Comparison of ENCODE assay signal across 8 cellular contexts in genomic region chr11:75351541-75352416, GRCh38. TPM values are rescaled to one million over a fixed set of nuclear protein-coding genes. Genes with fewer than 3 reads are reported as not detected.
DNase-seq lines count a peak whose midpoint lies in the region; ATAC-seq and TF ChIP-seq lines count a peak whose summit lies in the region.

Gene ARRB1 (minus strand): TSS chr11:75351661. CDS start chr11:75351607, 54 bp downstream.

- POLR2A ChIA-PET in WTC11 (lab: Charles Lee): interaction anchor here (0.9 kb wide), 2 partner anchors 17 to 72 kb away, joined by 4 read pairs; no protein-coding TSS in a partner anchor

- CTCF ChIA-PET in WTC11 (lab: Charles Lee): interaction anchor here (0.7 to 6.9 kb wide), 16 partner anchors 9 to 246 kb away, joined by 3 to 34 read pairs (median 4); no protein-coding TSS in a partner anchor

- peak within 1 kb of the TSS; percentile 95 for H3K27ac Mint-ChIP-seq in WTC11

- no peaks in the 10 kb centered on the region for H3K9me3 Mint-ChIP-seq in WTC11

- peak within 1 kb of the TSS; percentile 53 for H3K4me3 ChIP-seq in kidney epithelial cell (ENCODE audit: low read depth, low read length)

- TF ChIP-seq CTCF in WTC11 (IDR thresholded peaks at IDR 0.05): no peak
- TF ChIP-seq CTCF in kidney epithelial cell (IDR thresholded peaks at IDR 0.05; ENCODE audit: insufficient read depth, low read length, poor library complexity, severe bottlenecking): no peak

- DNase-seq in D341Med (ENCODE audit: low spot score): peak; percentile 85
- DNase-seq in KBM-7: peak; percentile 92
- peak; percentile 66 for DNase-seq in WTC11 (ENCODE audit: low spot score)
- DNase-seq in central memory CD4-positive, alpha-beta T cell: peak; percentile 67
- no peak for DNase-seq in kidney epithelial cell (ENCODE audit: low read depth)
- peak in 2 of 3 donors; percentile 38 to 42 for DNase-seq in stimulated activated CD4-positive, alpha-beta T cell treated with anti-CD3 and anti-CD28 coated beads, Interleukin-12 subunit alpha, Interleukin-12 subunit beta, amount 100 ng/mL, for 48 hours (ENCODE audit: low read depth in 2 of 3, low spot score in 1 of 3)
- DNase-seq in middle frontal gyrus (ENCODE audit: extremely low spot score, low spot score): no peak

- peak within 1 kb of the TSS; percentile 80 for H3K4me3 Mint-ChIP-seq in WTC11

- peaks cover 60% of the 10 kb centered on the region for H3K4me1 Mint-ChIP-seq in WTC11

- H3K36me3 Mint-ChIP-seq in WTC11: peaks cover 5% of the 10 kb centered on the region; the same call in 1 of the 2 replicates

- H3K27me3 ChIP-seq in kidney epithelial cell (ENCODE audit: control insufficient read depth, insufficient read depth, low read length): no peaks in the 10 kb centered on the region

- no peaks in the 10 kb centered on the region for H3K36me3 ChIP-seq in kidney epithelial cell (ENCODE audit: control insufficient read depth, insufficient read depth, low read length)

- ATAC-seq in WTC11 (peak; percentile 73), GM19035 (IDR thresholded peaks at IDR 0.05; ENCODE audit: unreplicated experiment) (no peak)

- peaks cover 8% of the 10 kb centered on the region for H3K27me3 Mint-ChIP-seq in WTC11 (ENCODE audit: low read depth)

- in situ Hi-C loops in KBM-7 (cut with MboI; ENCODE audit: low pct_unique_long_range_greater_than_20kb, low sequenced_read_pairs): no loop called here

TF ChIP-seq in WTC11, 78 proteins besides CTCF, POLR2A, EP300 and RAD21 (continues in another document):
- TF ChIP-seq FOXP4 (CRISPR knock-in tag; IDR thresholded peaks at IDR 0.05): peak; percentile 7; the same call in 1 of the 2 replicates
- TF ChIP-seq PRDM15 (CRISPR knock-in tag; IDR thresholded peaks at IDR 0.05): peak; percentile 58; the same call in 1 of the 2 replicates
- TF ChIP-seq ESRRA (CRISPR knock-in tag; IDR thresholded peaks at IDR 0.05; ENCODE audit: borderline replicate concordance): no peak
- no peak for TF ChIP-seq CREM (CRISPR knock-in tag; IDR thresholded peaks at IDR 0.05)
- no peak for TF ChIP-seq ATF3 (CRISPR knock-in tag; conservative IDR thresholded peaks at IDR 0.05)
- no peak for TF ChIP-seq MLX (CRISPR knock-in tag; IDR thresholded peaks at IDR 0.05)
- no peak for TF ChIP-seq USF2 (CRISPR knock-in tag; IDR thresholded peaks at IDR 0.05)
- no peak for TF ChIP-seq CREB1 (CRISPR knock-in tag; IDR thresholded peaks at IDR 0.05)
- TF ChIP-seq TEAD4 (CRISPR knock-in tag; IDR thresholded peaks at IDR 0.05): no peak
- TF ChIP-seq ETV6 (CRISPR knock-in tag; IDR thresholded peaks at IDR 0.05): 0 out of 2 replicates have a peak, but pooled peaks have one; percentile 61
- TF ChIP-seq SP1 (CRISPR knock-in tag; conservative IDR thresholded peaks at IDR 0.05): no peak; the same call in 1 of the 2 replicates
- no peak for TF ChIP-seq IRF2 (CRISPR knock-in tag; IDR thresholded peaks at IDR 0.05; ENCODE audit: borderline replicate concordance, low read depth)
- TF ChIP-seq SMAD4 (CRISPR knock-in tag; IDR thresholded peaks at IDR 0.05): no peak
- no peak for TF ChIP-seq E2F4 (CRISPR knock-in tag; IDR thresholded peaks at IDR 0.05; ENCODE audit: borderline replicate concordance, low read depth)
- TF ChIP-seq SOX15 (CRISPR knock-in tag; IDR thresholded peaks at IDR 0.05): no peak
- no peak for TF ChIP-seq FOXJ3 (CRISPR knock-in tag; IDR thresholded peaks at IDR 0.05; ENCODE audit: borderline replicate concordance)
- TF ChIP-seq JAZF1 (CRISPR knock-in tag; IDR thresholded peaks at IDR 0.05): no peak
- peak; percentile 67 for TF ChIP-seq FOXP1 (CRISPR knock-in tag; IDR thresholded peaks at IDR 0.05; ENCODE audit: borderline replicate concordance)
- TF ChIP-seq NFYB (CRISPR knock-in tag; conservative IDR thresholded peaks at IDR 0.05; ENCODE audit: low read depth): no peak
- no peak for TF ChIP-seq ZBTB21 (CRISPR knock-in tag; IDR thresholded peaks at IDR 0.05; ENCODE audit: borderline replicate concordance)
- no peak for TF ChIP-seq TP53 (CRISPR knock-in tag; IDR thresholded peaks at IDR 0.05)
- TF ChIP-seq E2F5 (CRISPR knock-in tag; IDR thresholded peaks at IDR 0.05): no peak
- no peak for TF ChIP-seq ZNF121 (CRISPR knock-in tag; IDR thresholded peaks at IDR 0.05)
- no peak for TF ChIP-seq ZNF263 (CRISPR knock-in tag; IDR thresholded peaks at IDR 0.05; ENCODE audit: low read depth)
- TF ChIP-seq ZNF416 (CRISPR knock-in tag; IDR thresholded peaks at IDR 0.05): no peak
- no peak for TF ChIP-seq PRRX2 (CRISPR knock-in tag; IDR thresholded peaks at IDR 0.05)

RNA-seq across cellular contexts. Expression of gene ARRB1, which starts in this region (rescaled TPM):
- total RNA-seq in WTC11 (2021) (81.0 to 90.1 TPM (median 82.9 TPM) in 3 replicates), kidney epithelial cell (8.8 and 24.3 TPM in 2 replicates)

Comparison
In these comparisons a context has a peak if more than half of its experiments do, and no peak if none do; other contexts are left out.
1. DNase-seq: peak in D341Med (single experiment), KBM-7 (single experiment), WTC11 (single experiment), central memory CD4-positive, alpha-beta T cell (single experiment) and stimulated activated CD4-positive, alpha-beta T cell treated with anti-CD3 and anti-CD28 coated beads, Interleukin-12 subunit alpha, Interleukin-12 subunit beta, amount 100 ng/mL, for 48 hours (2 of 3); none in kidney epithelial cell (single experiment) and middle frontal gyrus (single experiment).